Comparison of ENCODE assay signal across 8 cellular contexts in the genomic region with DNA sequence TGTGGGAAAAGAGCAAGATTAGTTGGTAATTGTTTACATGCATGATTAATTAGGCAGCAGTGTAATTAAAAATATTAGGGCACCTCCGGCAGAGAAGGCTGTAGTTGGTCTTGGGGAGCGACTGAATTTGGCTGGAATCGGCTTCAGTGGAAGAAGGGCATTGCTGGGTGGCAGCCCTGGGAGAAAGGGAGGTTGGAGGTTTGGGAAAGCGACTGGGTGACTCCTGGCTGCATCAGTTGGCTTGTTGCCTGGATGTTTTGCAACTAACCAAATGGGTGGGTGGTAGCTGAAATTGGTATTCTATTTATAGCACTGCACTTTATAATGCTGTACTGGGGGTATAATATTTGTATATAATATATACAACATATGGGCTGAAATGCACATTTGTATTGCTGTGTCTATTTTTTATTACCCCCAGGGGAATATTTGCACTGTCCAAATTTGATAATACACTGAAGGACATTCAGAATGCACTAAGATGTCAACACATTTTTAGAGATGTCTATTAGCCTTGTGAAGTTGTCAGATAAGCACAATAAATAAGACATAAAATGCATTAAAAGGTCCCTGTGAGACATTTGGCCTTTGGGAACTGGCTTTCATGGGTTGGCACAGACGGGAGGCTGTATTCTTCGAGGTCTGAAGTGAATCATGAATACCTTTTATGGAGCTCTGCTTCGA. TPM values are rescaled to one million over a fixed set of nuclear protein-coding genes. Genes with fewer than 3 reads are reported as not detected.
DNase-seq lines count a peak whose midpoint lies in the region; ATAC-seq and TF ChIP-seq lines count a peak whose summit lies in the region.

No MANE protein-coding gene starts in this region.

- ATAC-seq in HG03108 (IDR thresholded peaks at IDR 0.05; ENCODE audit: unreplicated experiment), result no peak

- TF ChIP-seq POLR2A in ovary (IDR thresholded peaks at IDR 0.05), result no peak

- H3K4me1 ChIP-seq in OCI-LY7 (ENCODE audit: insufficient read depth, low read length, poor library complexity, severe bottlenecking) (peaks cover 16% of the 10 kb centered on the region), ovary (ENCODE audit: insufficient read depth) (peaks cover 4% of the 10 kb centered on the region)

- H3K9me2 ChIP-seq in OCI-LY7 (ENCODE audit: insufficient read depth, low read length), result no peaks in the 10 kb centered on the region

- intact Hi-C loops in OCI-LY7 (cut with micrococcal nuclease; ENCODE audit: unreplicated experiment), result loop anchor here (5.0 kb wide), 1 partner anchor 541 kb away; no protein-coding TSS in a partner anchor
- intact Hi-C loops in ovary (cut with DNase I), result no loop called here

- H3K36me3 ChIP-seq in OCI-LY7 (ENCODE audit: insufficient read depth, low read length) (no peaks in the 10 kb centered on the region), ovary (no peaks in the 10 kb centered on the region)

- 25 to 30% (median 30%) methylated on average over 7 of the region's 7 CpGs for whole genome bisulfite sequencing in ovary, 3 donors

- peak overlapping the region; percentile 88; the same call in 1 of the 2 replicates for H2AFZ ChIP-seq in OCI-LY7 (ENCODE audit: low read length)

- H3K9me3 ChIP-seq in OCI-LY7 (ENCODE audit: low read length) (no peaks in the 10 kb centered on the region), ovary (no peaks in the 10 kb centered on the region)

- DNase-seq in EL (peak; percentile 71), OCI-LY7 (ENCODE audit: low spot score) (no peak), epithelial cell of esophagus (ENCODE audit: low read depth) (peak; percentile 69), ovary (peak in 4 of 5 donors; percentile 25 to 52 (median 33)), NOMO-1 treated with DMSO at 0.1 percent for 48 hours (lab: John Stamatoyannopoulos, UW; ENCODE audit: unreplicated experiment) (no peak), cortex of kidney (lab: John Stamatoyannopoulos, UW) (no peak), ACHN (no peak)

- CTCF ChIA-PET in OCI-LY7 (lab: Charles Lee; ENCODE audit: unreplicated experiment), result interaction anchor here (1.0 to 1.5 kb wide), 2 partner anchors 12 to 35 kb away, joined by 3 to 6 read pairs; no protein-coding TSS in a partner anchor

- no peak for TF ChIP-seq EP300 in ovary (IDR thresholded peaks at IDR 0.05)

- H3K27ac ChIP-seq in OCI-LY7 (ENCODE audit: low read depth, low read length, poor library complexity, severe bottlenecking), result no peak overlapping the region
- H3K27ac ChIP-seq in ovary, result no peak overlapping the region

- H3K4me3 ChIP-seq in OCI-LY7 (ENCODE audit: low read depth, low read length, poor library complexity, severe bottlenecking), result peak overlapping the region; percentile 89
- H3K4me3 ChIP-seq in epithelial cell of esophagus (ENCODE audit: low read length), result peak overlapping the region; percentile 57
- H3K4me3 ChIP-seq in ovary, result peak overlapping the region; percentile 84

- in situ Hi-C loops in ACHN (cut with HindIII; ENCODE audit: low pct_ligation_motif_present, low pct_unique_long_range_greater_than_20kb, low sequenced_read_pairs), result no loop called here

- no peaks in the 10 kb centered on the region for H4K20me1 ChIP-seq in OCI-LY7 (ENCODE audit: insufficient read depth, low read length)

- H3K79me2 ChIP-seq in OCI-LY7 (ENCODE audit: insufficient read depth, low read depth, low read length), result no peaks in the 10 kb centered on the region

- H3K27me3 ChIP-seq in ovary, result no peaks in the 10 kb centered on the region

- peak overlapping the region; percentile 87 for H3K4me2 ChIP-seq in OCI-LY7 (ENCODE audit: low read length)

- TF ChIP-seq CTCF in OCI-LY7 (conservative IDR thresholded peaks at IDR 0.05; ENCODE audit: low read length) (no peak), epithelial cell of esophagus (IDR thresholded peaks at IDR 0.05; ENCODE audit: insufficient read depth, low read depth, low read length, missing control alignments) (no peak), ovary (IDR thresholded peaks at IDR 0.05) (no peak)

- BruUV-seq in OCI-LY7 (replicated peaks; lab: Mats Ljungman, UMichigan), result no TSS peak

- POLR2A ChIA-PET in OCI-LY7 (lab: Charles Lee), result interaction anchor here (1.0 to 1.3 kb wide), 3 partner anchors 10 to 15 kb away, joined by 4 to 5 read pairs (median 4); no protein-coding TSS in a partner anchor

RNA-seq across cellular contexts. Expression of a gene that starts 1.7 kb away (rescaled TPM):
- 3.6 and 3.7 TPM in 2 replicates for total RNA-seq in OCI-LY7 (2014; rRNA removed; shearing (Covaris generic))
- total RNA-seq in OCI-LY7 (2022), result 3.9 and 4.3 TPM in 2 replicates
- total RNA-seq in ovary, result 10 to 100 TPM in 1 of 7 donors, 1 to 10 TPM in 6; 5.9 to 10.8 (median 7.9) TPM
- 1 to 10 TPM; 4.1 to 8.9 TPM for polyA plus RNA-seq in ovary

RNA-seq across cellular contexts. Expression of a gene that starts 39.8 kb away (rescaled TPM):
- 89.6 and 110 TPM in 2 replicates for total RNA-seq in OCI-LY7 (2014; rRNA removed; shearing (Covaris generic))
- total RNA-seq in OCI-LY7 (2022) (120 and 176 TPM in 2 replicates), ovary (10 to 100 TPM; 21.7 to 93.2 (median 55.8) TPM)
- 10 to 100 TPM; 16.0 to 46.6 TPM for polyA plus RNA-seq in ovary

Comparison
In these comparisons a context has a peak if more than half of its experiments do, and no peak if none do; other contexts are left out.
1. DNase-seq: peak in EL (single experiment), epithelial cell of esophagus (single experiment) and ovary (4 of 5); none in OCI-LY7 (single experiment), NOMO-1 treated with DMSO at 0.1 percent for 48 hours (single experiment), cortex of kidney (single experiment) and ACHN (single experiment).
2. Peak in every context shown above with its lines, with median percentiles within 50 percentile points of each other: H3K4me3 ChIP-seq.